ENCODE assay signal across 1 cellular context in genomic region chr9:129412814-129413536, GRCh38.
TF ChIP-seq lines count a peak whose summit lies in the region.

No MANE protein-coding gene starts in this region.

TF ChIP-seq in GM12878, 131 proteins besides CTCF, POLR2A, EP300 and RAD21 (continued from another document):
- TF ChIP-seq SKIL (IDR thresholded peaks at IDR 0.05; ENCODE audit: low read depth, poor library complexity, severe bottlenecking) (no peak), SMARCA5 (IDR thresholded peaks at IDR 0.05) (no peak), SIX5 (IDR thresholded peaks at IDR 0.05; ENCODE audit: low read depth, low read length, severe bottlenecking) (no peak), NR2F1 (conservative IDR thresholded peaks at IDR 0.05) (no peak), ZNF207 (IDR thresholded peaks at IDR 0.05; ENCODE audit: borderline replicate concordance) (peak; percentile 45; the same call in 1 of the 2 replicates), LARP7 (IDR thresholded peaks at IDR 0.05) (no peak; the same call in 1 of the 2 replicates), CHD2 (IDR thresholded peaks at IDR 0.05; ENCODE audit: borderline replicate concordance, low read depth, low read length) (no peak), EGR1 (IDR thresholded peaks at IDR 0.05; ENCODE audit: borderline replicate concordance in 1 of 2, low read depth in 2 of 2, low read length in 2 of 2) (peak in 1 of 2 experiments; percentile 27; a peak in 1 of 3 replicates), BMI1 (IDR thresholded peaks at IDR 0.05; ENCODE audit: borderline replicate concordance) (no peak), BACH1 (IDR thresholded peaks at IDR 0.05; ENCODE audit: borderline replicate concordance) (0 out of 2 replicates have a peak, but pooled peaks have one; percentile 16), ZNF384 (IDR thresholded peaks at IDR 0.05; ENCODE audit: borderline replicate concordance, low read depth, low read length) (0 out of 2 replicates have a peak, but pooled peaks have one; percentile 44), GATAD2B (conservative IDR thresholded peaks at IDR 0.05; ENCODE audit: low read depth) (0 out of 2 replicates have a peak, but pooled peaks have one; percentile 30), BHLHE40 (IDR thresholded peaks at IDR 0.05; ENCODE audit: borderline replicate concordance in 1 of 2, low read depth in 2 of 2, low read length in 1 of 2) (no peak), CHD1 (IDR thresholded peaks at IDR 0.05; ENCODE audit: low read depth, low read length) (no peak), NBN (IDR thresholded peaks at IDR 0.05) (no peak), HSF1 (IDR thresholded peaks at IDR 0.05; ENCODE audit: low read depth, low read length) (peak; percentile 64; the same call in 1 of the 2 replicates), IKZF1 (conservative IDR thresholded peaks at IDR 0.05) (peak; percentile 16; the same call in 1 of the 2 replicates), FOS (IDR thresholded peaks at IDR 0.05; ENCODE audit: borderline replicate concordance, extremely low read depth, insufficient read length) (no peak), USF2 (IDR thresholded peaks at IDR 0.05; ENCODE audit: borderline replicate concordance, low read depth, low read length) (no peak), ZZZ3 (IDR thresholded peaks at IDR 0.05; ENCODE audit: control insufficient read depth, insufficient read length, low read depth) (no peak), ATF7 (IDR thresholded peaks at IDR 0.05; ENCODE audit: low read depth) (peak; percentile 61), ZNF687 (IDR thresholded peaks at IDR 0.05) (0 out of 2 replicates have a peak, but pooled peaks have one; percentile 59), NR2C2 (IDR thresholded peaks at IDR 0.05; ENCODE audit: borderline replicate concordance, control insufficient read depth, insufficient read length, low read depth) (no peak), CEBPB (IDR thresholded peaks at IDR 0.05; ENCODE audit: borderline replicate concordance in 1 of 2, low read depth in 2 of 2, low read length in 2 of 2) (no peak), REST (IDR thresholded peaks at IDR 0.05; ENCODE audit: low read depth, low read length) (no peak), NFYA (IDR thresholded peaks at IDR 0.05; ENCODE audit: borderline replicate concordance, low read depth, low read length) (no peak), IKZF2 (IDR thresholded peaks at IDR 0.05) (peak in 1 of 2 experiments; percentile 10; a peak in 1 of 4 replicates), SP1 (IDR thresholded peaks at IDR 0.05; ENCODE audit: low read depth, low read length) (no peak)
